In genomic region chr5:38776494-38776893, GRCh38 we compare ENCODE assay signal across 20 cellular contexts.
A peak's percentile ranks its signal among the peaks of the same experiment; 100 is the strongest.
DNase-seq lines count a peak whose midpoint lies in the region; ATAC-seq, FAIRE-seq and TF ChIP-seq lines count a peak whose summit lies in the region.
"Had no signal": no experiment of that assay in that cellular context is flagged by ENCODE, and none has a peak within 500 bp of the region (broad histone marks: within the 10 kb centered on the region; RNA-seq: fewer than 3 reads in every experiment).

No MANE protein-coding gene starts in this region.

- TF ChIP-seq CTCF in upper lobe of right lung (IDR thresholded peaks at IDR 0.05) (no peak), smooth muscle cell (IDR thresholded peaks at IDR 0.05; ENCODE audit: borderline replicate concordance, insufficient read depth, poor library complexity, severe bottlenecking) (no peak), D721Med (IDR thresholded peaks at IDR 0.05; ENCODE audit: insufficient read depth, missing control alignments) (no peak)

- WGBS in smooth muscle cell (ENCODE audit: low lambda C conversion rate) = 77% methylated on average over 3 of the region's 3 CpGs

- no peak overlapping the region for H2AFZ ChIP-seq in smooth muscle cell (ENCODE audit: low read depth)

- no peaks in the 10 kb centered on the region for H3K79me2 ChIP-seq in smooth muscle cell (ENCODE audit: low read depth)

- peak; percentile 42 for ATAC-seq in Right ventricle myocardium inferior
- peak; percentile 66 for ATAC-seq in left ventricle myocardium superior
- peak; percentile 52 for ATAC-seq in upper lobe of right lung

- H4K20me1 ChIP-seq in smooth muscle cell (ENCODE audit: low read depth) = no peaks in the 10 kb centered on the region

- H3K27me3 ChIP-seq in upper lobe of right lung = no peaks in the 10 kb centered on the region
- H3K27me3 ChIP-seq in smooth muscle cell (ENCODE audit: low read depth) = no peaks in the 10 kb centered on the region
- H3K27me3 ChIP-seq: SJCRH30 had no signal

- FAIRE-seq in D721Med (lab: Jason Lieb, UNC) = no peak

- no peak overlapping the region for H3K4me2 ChIP-seq in smooth muscle cell

- no peak overlapping the region for H3K9ac ChIP-seq in smooth muscle cell (ENCODE audit: low read depth)

- DNase-seq in Right ventricle myocardium inferior (ENCODE audit: missing footprints) (no peak), cardiac septum (ENCODE audit: low spot score) (no peak), fibroblast of gingiva (ENCODE audit: low read depth) (peak; percentile 12), left ventricle myocardium superior (no peak), upper lobe of right lung (no peak), smooth muscle cell (lab: John Stamatoyannopoulos, UW; ENCODE audit: unreplicated experiment) (no peak), COLO668 (lab: John Stamatoyannopoulos, UW; ENCODE audit: unreplicated experiment) (no peak), D721Med (ENCODE audit: insufficient read length, low spot score) (no peak)
- DNase-seq: CD4-positive, alpha-beta memory T cell; DMS79 treated with DMSO at 0.1 percent for 48 hours; H9; NCI-H1417; NCI-H1930; NCI-H446; NCI-H69; OCI-M1; RPMI8226; SJCRH30 had no signal

- H3K4me3 ChIP-seq in upper lobe of right lung (no peak overlapping the region), smooth muscle cell (no peak overlapping the region)
- H3K4me3 ChIP-seq: SJCRH30 had no signal

- H3F3A ChIP-seq in smooth muscle cell (ENCODE audit: low read depth) = no peaks in the 10 kb centered on the region

- H3K4me1 ChIP-seq in upper lobe of right lung (peaks cover 11% of the 10 kb centered on the region), smooth muscle cell (ENCODE audit: low read depth) (peaks cover 3% of the 10 kb centered on the region)
- H3K4me1 ChIP-seq: SJCRH30 had no signal

- H3K36me3 ChIP-seq in upper lobe of right lung (no peaks in the 10 kb centered on the region), smooth muscle cell (ENCODE audit: low read depth) (no peaks in the 10 kb centered on the region)
- H3K36me3 ChIP-seq: SJCRH30 had no signal

- H3K27ac ChIP-seq in upper lobe of right lung (no peak overlapping the region), smooth muscle cell (ENCODE audit: low read depth) (no peak overlapping the region)
- H3K27ac ChIP-seq: 22Rv1, HL-60, SJCRH30 had no signal

- intact Hi-C loops in Right ventricle myocardium inferior (cut with DNase I) (no loop called here), cardiac septum (cut with DNase I) (no loop called here), left ventricle myocardium superior (cut with micrococcal nuclease) (no loop called here), upper lobe of right lung (cut with DNase I) (no loop called here)

- H3K9me3 ChIP-seq in upper lobe of right lung (no peaks in the 10 kb centered on the region), smooth muscle cell (replicated peaks; ENCODE audit: low read depth) (no peaks in the 10 kb centered on the region)
- H3K9me3 ChIP-seq: SJCRH30 had no signal
